In genomic region chr5:61319388-61320146, GRCh38 we compare ENCODE assay signal across 9 cellular contexts. TPM values are rescaled to one million over a fixed set of nuclear protein-coding genes. Genes with fewer than 3 reads are reported as not detected.
A peak's percentile ranks its signal among the peaks of the same experiment; 100 is the strongest.
DNase-seq lines count a peak whose midpoint lies in the region; ATAC-seq and TF ChIP-seq lines count a peak whose summit lies in the region.
"Had no signal": no experiment of that assay in that cellular context is flagged by ENCODE, and none has a peak within 500 bp of the region (broad histone marks: within the 10 kb centered on the region; RNA-seq: fewer than 3 reads in every experiment).

No MANE protein-coding gene starts in this region.

- peak; percentile 17 for DNase-seq in activated CD4-positive, alpha-beta T cell treated with anti-CD3 and anti-CD28 coated beads for 36 hours
- no peak for DNase-seq in activated CD4-positive, alpha-beta T cell treated with anti-CD3 and anti-CD28 coated beads, Interleukin-2, amount 10 ng/mL, durations not matched to agents 7 days and 5 days
- DNase-seq in suprapubic skin (ENCODE audit: low spot score in 2 of 2) (no peak), COLO668 (lab: John Stamatoyannopoulos, UW; ENCODE audit: unreplicated experiment) (no peak)
- DNase-seq in stimulated activated CD4-positive, alpha-beta T cell treated with anti-CD3 and anti-CD28 coated beads, Interleukin-4, amount 100 ng/mL, for 4 hours = no peak

- ATAC-seq in activated CD4-positive, alpha-beta T cell treated with anti-CD3 and anti-CD28 coated beads for 36 hours = peak; percentile 39
- ATAC-seq in HG02970 (IDR thresholded peaks at IDR 0.05; ENCODE audit: low FRiP score, unreplicated experiment) = peak; percentile 97

- H4K20me1 ChIP-seq in OCI-LY1 (ENCODE audit: insufficient read depth, low read length) = no peaks in the 10 kb centered on the region
- H4K20me1 ChIP-seq: BLaER1 had no signal

- H3K27me3 ChIP-seq in OCI-LY1 (ENCODE audit: insufficient read depth, low read length) (no peaks in the 10 kb centered on the region), iPS-15b (ENCODE audit: control insufficient read depth, insufficient read depth, low read length) (peaks cover 56% of the 10 kb centered on the region), suprapubic skin (no peaks in the 10 kb centered on the region)
- H3K27me3 ChIP-seq: BLaER1 had no signal

- TF ChIP-seq CTCF in OCI-LY1 (IDR thresholded peaks at IDR 0.05; ENCODE audit: low read length) (no peak), suprapubic skin (IDR thresholded peaks at IDR 0.05) (no peak)

- H3K9me2 ChIP-seq in OCI-LY1 (ENCODE audit: low read depth, low read length) = no peaks in the 10 kb centered on the region

- H3K9me3 Mint-ChIP-seq in activated CD4-positive, alpha-beta T cell treated with anti-CD3 and anti-CD28 coated beads for 36 hours (ENCODE audit: low read depth) = no peaks in the 10 kb centered on the region
- no peaks in the 10 kb centered on the region for H3K9me3 Mint-ChIP-seq in activated CD4-positive, alpha-beta T cell treated with anti-CD3 and anti-CD28 coated beads, Interleukin-2, amount 10 ng/mL, durations not matched to agents 7 days and 5 days

- no peaks in the 10 kb centered on the region for H3K36me3 Mint-ChIP-seq in activated CD4-positive, alpha-beta T cell treated with anti-CD3 and anti-CD28 coated beads for 36 hours (ENCODE audit: low read depth)
- no peaks in the 10 kb centered on the region for H3K36me3 Mint-ChIP-seq in activated CD4-positive, alpha-beta T cell treated with anti-CD3 and anti-CD28 coated beads, Interleukin-2, amount 10 ng/mL, durations not matched to agents 7 days and 5 days (ENCODE audit: low read depth)

- peak overlapping the region; percentile 17; the same call in 1 of the 2 replicates for H3K4me2 ChIP-seq in OCI-LY1 (ENCODE audit: low read length)
- H3K4me2 ChIP-seq: BLaER1 had no signal

- TF ChIP-seq EP300 in suprapubic skin (IDR thresholded peaks at IDR 0.05) = no peak

- intact Hi-C loops in activated CD4-positive, alpha-beta T cell treated with anti-CD3 and anti-CD28 coated beads for 36 hours (cut with DNase I, micrococcal nuclease) = no loop called here

- TF ChIP-seq POLR2A in suprapubic skin (IDR thresholded peaks at IDR 0.05) = no peak

- H3F3A ChIP-seq in OCI-LY1 (ENCODE audit: insufficient read depth, low read length) = no peaks in the 10 kb centered on the region

- H3K27me3 Mint-ChIP-seq in activated CD4-positive, alpha-beta T cell treated with anti-CD3 and anti-CD28 coated beads for 36 hours = peaks cover 8% of the 10 kb centered on the region
- peaks cover 11% of the 10 kb centered on the region for H3K27me3 Mint-ChIP-seq in activated CD4-positive, alpha-beta T cell treated with anti-CD3 and anti-CD28 coated beads, Interleukin-2, amount 10 ng/mL, durations not matched to agents 7 days and 5 days

- H3K9ac ChIP-seq in OCI-LY1 (ENCODE audit: low read length) = no peak overlapping the region
- H3K9ac ChIP-seq in iPS-15b (ENCODE audit: low read depth, low read length) = no peak overlapping the region
- H3K9ac ChIP-seq: BLaER1 had no signal

- peaks cover 13% of the 10 kb centered on the region for H3K4me1 Mint-ChIP-seq in activated CD4-positive, alpha-beta T cell treated with anti-CD3 and anti-CD28 coated beads for 36 hours
- H3K4me1 Mint-ChIP-seq in activated CD4-positive, alpha-beta T cell treated with anti-CD3 and anti-CD28 coated beads, Interleukin-2, amount 10 ng/mL, durations not matched to agents 7 days and 5 days = peaks cover 10% of the 10 kb centered on the region

- peaks cover 7% of the 10 kb centered on the region for H3K4me1 ChIP-seq in OCI-LY1 (ENCODE audit: insufficient read depth, low read length, severe bottlenecking)
- H3K4me1 ChIP-seq in iPS-15b (ENCODE audit: control insufficient read depth, insufficient read depth, low read length) = no peaks in the 10 kb centered on the region
- peaks cover 15% of the 10 kb centered on the region for H3K4me1 ChIP-seq in suprapubic skin
- H3K4me1 ChIP-seq: BLaER1 had no signal

- H3K4me3 ChIP-seq in OCI-LY1 (ENCODE audit: low read depth, low read length, poor library complexity, severe bottlenecking) (no peak overlapping the region), iPS-15b (ENCODE audit: low read depth, low read length) (peak overlapping the region; percentile 47), suprapubic skin (peak overlapping the region; percentile 3)
- H3K4me3 ChIP-seq: BLaER1 had no signal

- no peaks in the 10 kb centered on the region for H3K36me3 ChIP-seq in OCI-LY1 (ENCODE audit: insufficient read depth, low read length)
- H3K36me3 ChIP-seq in iPS-15b (ENCODE audit: control insufficient read depth, insufficient read depth, low read length) = no peaks in the 10 kb centered on the region
- no peaks in the 10 kb centered on the region for H3K36me3 ChIP-seq in suprapubic skin
- H3K36me3 ChIP-seq: BLaER1 had no signal

- H3K4me3 Mint-ChIP-seq in activated CD4-positive, alpha-beta T cell treated with anti-CD3 and anti-CD28 coated beads for 36 hours = no peak overlapping the region
- H3K4me3 Mint-ChIP-seq in activated CD4-positive, alpha-beta T cell treated with anti-CD3 and anti-CD28 coated beads, Interleukin-2, amount 10 ng/mL, durations not matched to agents 7 days and 5 days = no peak overlapping the region

- no peaks in the 10 kb centered on the region for H3K9me3 ChIP-seq in OCI-LY1 (ENCODE audit: low read length)
- no peaks in the 10 kb centered on the region for H3K9me3 ChIP-seq in iPS-15b (ENCODE audit: control insufficient read depth, insufficient read depth, low read length)
- no peaks in the 10 kb centered on the region for H3K9me3 ChIP-seq in suprapubic skin
- H3K9me3 ChIP-seq: BLaER1 had no signal

- POLR2A ChIA-PET in activated CD4-positive, alpha-beta T cell treated with anti-CD3 and anti-CD28 coated beads for 36 hours (lab: Charles Lee) = no interaction called here
- POLR2A ChIA-PET in activated CD4-positive, alpha-beta T cell treated with anti-CD3 and anti-CD28 coated beads, Interleukin-2, amount 10 ng/mL, durations not matched to agents 7 days and 5 days (lab: Charles Lee) = no interaction called here

- no peak overlapping the region for H2AFZ ChIP-seq in OCI-LY1 (ENCODE audit: low read length)

- no peaks in the 10 kb centered on the region for H3K79me2 ChIP-seq in OCI-LY1 (ENCODE audit: insufficient read depth, low read length)

- 31% methylated on average over 9 of the region's 9 CpGs for WGBS in suprapubic skin

- H3K27ac ChIP-seq in OCI-LY1 (ENCODE audit: low read depth, low read length, poor library complexity, severe bottlenecking) (no peak overlapping the region), suprapubic skin (peak overlapping the region; percentile 26)
- H3K27ac ChIP-seq: BLaER1 had no signal

- CTCF ChIA-PET in activated CD4-positive, alpha-beta T cell treated with anti-CD3 and anti-CD28 coated beads for 36 hours (lab: Charles Lee) = no interaction called here
- CTCF ChIA-PET in activated CD4-positive, alpha-beta T cell treated with anti-CD3 and anti-CD28 coated beads, Interleukin-2, amount 10 ng/mL, durations not matched to agents 7 days and 5 days (lab: Charles Lee) = interaction anchor here (0.6 to 1.4 kb wide), 3 partner anchors 11 to 13 kb away, joined by 3 to 6 read pairs (median 3); no protein-coding TSS in a partner anchor

- no peak overlapping the region for H3K27ac Mint-ChIP-seq in activated CD4-positive, alpha-beta T cell treated with anti-CD3 and anti-CD28 coated beads for 36 hours
- no peak overlapping the region for H3K27ac Mint-ChIP-seq in activated CD4-positive, alpha-beta T cell treated with anti-CD3 and anti-CD28 coated beads, Interleukin-2, amount 10 ng/mL, durations not matched to agents 7 days and 5 days

RNA-seq across cellular contexts. Expression of gene ZSWIM6, which starts 12.5 kb away (rescaled TPM):
- 1 to 10 TPM; 4.5 to 5.7 TPM for total RNA-seq in activated CD4-positive, alpha-beta T cell treated with anti-CD3 and anti-CD28 coated beads for 36 hours
- 1 to 10 TPM; 3.8 to 4.3 TPM for total RNA-seq in activated CD4-positive, alpha-beta T cell treated with anti-CD3 and anti-CD28 coated beads, Interleukin-2, amount 10 ng/mL, durations not matched to agents 7 days and 5 days
- total RNA-seq in suprapubic skin = 10 to 100 TPM in 1 of 4 donors, 1 to 10 TPM in 3; 7.3 to 12.2 (median 8.2) TPM
